Comparison of ENCODE assay signal across 8 cellular contexts in genomic region chr1:77888429-77889239, GRCh38. TPM values are rescaled to one million over a fixed set of nuclear protein-coding genes. Genes with fewer than 3 reads are reported as not detected.
DNase-seq lines count a peak whose midpoint lies in the region; ATAC-seq lines count a peak whose summit lies in the region.

Gene NEXN, plus strand, starts transcription at chr1:77888624. Its CDS starts 27,483 bp downstream, at chr1:77916107.

- peak within 1 kb of the TSS; percentile 78 for H3K9ac ChIP-seq in muscle layer of colon (ENCODE audit: low read length)

- peak within 1 kb of the TSS; percentile 73 for H3K4me3 Mint-ChIP-seq in activated T-cell treated with anti-CD3 and anti-CD28 coated beads, Interleukin-2, amount 50 U/mL, for 4 hours

- H3K4me3 ChIP-seq in MG63 (peak within 1 kb of the TSS; percentile 72), muscle layer of colon (ENCODE audit: low read depth in 1 of 2, low read length in 2 of 2) (peak within 1 kb of the TSS; percentile 91 to 98), thymus (ENCODE audit: low read length) (peak within 1 kb of the TSS; percentile 43)

- H3K36me3 Mint-ChIP-seq in activated T-cell treated with anti-CD3 and anti-CD28 coated beads, Interleukin-2, amount 50 U/mL, for 4 hours (ENCODE audit: insufficient read depth), result peaks cover 8% of the 10 kb centered on the region

- no peaks in the 10 kb centered on the region for H3K27me3 ChIP-seq in MG63
- H3K27me3 ChIP-seq in muscle layer of colon (ENCODE audit: control insufficient read depth in 1 of 2, insufficient read depth in 2 of 2, low read length in 2 of 2), result no peaks in the 10 kb centered on the region
- H3K27me3 ChIP-seq in thymus (ENCODE audit: control insufficient read depth, insufficient read depth), result peaks cover 12% of the 10 kb centered on the region

- H3K27ac ChIP-seq in muscle layer of colon (ENCODE audit: low read depth, low read length) (peak within 1 kb of the TSS; percentile 98), thymus (ENCODE audit: low read depth) (no peak within 1 kb of the TSS)

- H3K9me3 Mint-ChIP-seq in activated T-cell treated with anti-CD3 and anti-CD28 coated beads, Interleukin-2, amount 50 U/mL, for 4 hours, result no peaks in the 10 kb centered on the region

- peaks cover 11% of the 10 kb centered on the region for H3K4me1 Mint-ChIP-seq in activated T-cell treated with anti-CD3 and anti-CD28 coated beads, Interleukin-2, amount 50 U/mL, for 4 hours (ENCODE audit: low read depth)

- H3K9me3 ChIP-seq in MG63, result no peaks in the 10 kb centered on the region
- H3K9me3 ChIP-seq in muscle layer of colon (ENCODE audit: low read length), result no peaks in the 10 kb centered on the region
- H3K9me3 ChIP-seq in thymus (ENCODE audit: control insufficient read depth), result no peaks in the 10 kb centered on the region

- peak; percentile 52 for DNase-seq in DMS 273 treated with DMSO at 0.1 percent for 48 hours (lab: John Stamatoyannopoulos, UW)
- DNase-seq in MG63, result peak; percentile 82
- DNase-seq in activated T-cell treated with anti-CD3 and anti-CD28 coated beads, Interleukin-2, amount 50 U/mL, for 4 hours, result no peak
- DNase-seq in fibroblast of peridontal ligament (ENCODE audit: extremely low read depth), result peak; percentile 83

- H3K36me3 ChIP-seq in MG63 (peaks cover 19% of the 10 kb centered on the region), muscle layer of colon (ENCODE audit: insufficient read depth, low read length) (no peaks in the 10 kb centered on the region), thymus (ENCODE audit: control insufficient read depth, insufficient read depth) (no peaks in the 10 kb centered on the region)

- peak; percentile 59 for ATAC-seq in GM21423 (IDR thresholded peaks at IDR 0.05; ENCODE audit: unreplicated experiment)
- peak; percentile 81 to 82 for ATAC-seq in activated T-cell treated with anti-CD3 and anti-CD28 coated beads, Interleukin-2, amount 50 U/mL, for 4 hours
- no peak for ATAC-seq in GM21381 (IDR thresholded peaks at IDR 0.05; ENCODE audit: unreplicated experiment)

- peaks cover 17% of the 10 kb centered on the region for H3K27me3 Mint-ChIP-seq in activated T-cell treated with anti-CD3 and anti-CD28 coated beads, Interleukin-2, amount 50 U/mL, for 4 hours (ENCODE audit: low read depth)

- under 1% methylated on average over 62 of the region's 62 CpGs for WGBS in thymus

- peaks cover 4% of the 10 kb centered on the region for H3K4me1 ChIP-seq in muscle layer of colon (ENCODE audit: insufficient read depth, low read length)
- H3K4me1 ChIP-seq in thymus (ENCODE audit: control insufficient read depth, insufficient read depth, low read length), result peaks cover 4% of the 10 kb centered on the region

RNA-seq across cellular contexts. Expression of gene NEXN, which starts in this region (rescaled TPM):
- total RNA-seq in MG63 (2014; rRNA removed; shearing (Covaris generic); ENCODE audit: low replicate concordance), result 2.4 and 3.3 TPM in 2 replicates
- under 1 TPM; 0.32 to 0.60 (median 0.40) TPM for total RNA-seq in activated T-cell treated with anti-CD3 and anti-CD28 coated beads, Interleukin-2, amount 50 U/mL, for 4 hours
- 11.6 TPM for polyA plus RNA-seq in thymus

Comparison
In these comparisons a context has a peak if more than half of its experiments do, and no peak if none do; other contexts are left out.
1. Peak in ATAC-seq in activated T-cell treated with anti-CD3 and anti-CD28 coated beads, Interleukin-2, amount 50 U/mL, for 4 hours; RNA of the gene not detected or under 1 TPM.
2. H3K4me3 ChIP-seq: peak in every context shown above with its lines; median percentile 94 in muscle layer of colon; 72 in MG63; 43 in thymus.